Comparison of ENCODE assay signal across 12 cellular contexts in genomic region chr3:117045143-117045542, GRCh38.
A peak's percentile ranks its signal among the peaks of the same experiment; 100 is the strongest.
DNase-seq lines count a peak whose midpoint lies in the region; TF ChIP-seq lines count a peak whose summit lies in the region.
"Had no signal": no experiment of that assay in that cellular context is flagged by ENCODE, and none has a peak within 500 bp of the region (broad histone marks: within the 10 kb centered on the region; RNA-seq: fewer than 3 reads in every experiment).

No MANE protein-coding gene starts in this region.

- no peak overlapping the region for H4K8ac ChIP-seq in mesenchymal stem cell (ENCODE audit: low read length)

- H3K4me1 Mint-ChIP-seq in dendritic cell treated with granulocyte-macrophage colony-stimulating factor and Interleukin-4, amounts not matched to agents 40 ng/mL and 50 ng/mL, for 4 days (ENCODE audit: low read depth), result peaks cover 10% of the 10 kb centered on the region
- H3K4me1 Mint-ChIP-seq in neural progenitor cell, result peaks cover 15% of the 10 kb centered on the region
- H3K4me1 Mint-ChIP-seq: activated naive CD8-positive, alpha-beta T cell treated with anti-CD3 and anti-CD28 coated beads, Interleukin-2, amount 50 U/mL, for 24 hours had no signal

- no peak overlapping the region for H2BK5ac ChIP-seq in mesenchymal stem cell (ENCODE audit: low read depth, low read length, poor library complexity, severe bottlenecking)

- no peak overlapping the region for H3K4me3 Mint-ChIP-seq in dendritic cell treated with granulocyte-macrophage colony-stimulating factor and Interleukin-4, amounts not matched to agents 40 ng/mL and 50 ng/mL, for 4 days
- H3K4me3 Mint-ChIP-seq in neural progenitor cell, result no peak overlapping the region
- H3K4me3 Mint-ChIP-seq: activated naive CD8-positive, alpha-beta T cell treated with anti-CD3 and anti-CD28 coated beads, Interleukin-2, amount 50 U/mL, for 24 hours had no signal

- H4K20me1 ChIP-seq in neural progenitor cell (ENCODE audit: low read depth) (no peaks in the 10 kb centered on the region), smooth muscle cell (ENCODE audit: low read depth) (no peaks in the 10 kb centered on the region)

- no peaks in the 10 kb centered on the region for H3K27me3 ChIP-seq in neural progenitor cell
- H3K27me3 ChIP-seq in smooth muscle cell (ENCODE audit: low read depth), result no peaks in the 10 kb centered on the region
- no peaks in the 10 kb centered on the region for H3K27me3 ChIP-seq in mesenchymal stem cell (ENCODE audit: control insufficient read depth in 1 of 2, insufficient read depth in 1 of 2, low read length in 2 of 2)

- H2BK120ac ChIP-seq in mesenchymal stem cell (ENCODE audit: low read depth, low read length), result no peak overlapping the region

- peak overlapping the region in 1 of 2 experiments; percentile 35 for H3K14ac ChIP-seq in mesenchymal stem cell (ENCODE audit: low read length in 2 of 2)

- peak overlapping the region; percentile 33 for H3K27ac Mint-ChIP-seq in dendritic cell treated with granulocyte-macrophage colony-stimulating factor and Interleukin-4, amounts not matched to agents 40 ng/mL and 50 ng/mL, for 4 days
- H3K27ac Mint-ChIP-seq in neural progenitor cell, result no peak overlapping the region
- H3K27ac Mint-ChIP-seq: activated naive CD8-positive, alpha-beta T cell treated with anti-CD3 and anti-CD28 coated beads, Interleukin-2, amount 50 U/mL, for 24 hours had no signal

- H3K4me3 ChIP-seq in neural progenitor cell (no peak overlapping the region), smooth muscle cell (no peak overlapping the region), mesenchymal stem cell (ENCODE audit: insufficient read depth in 1 of 2, low read depth in 1 of 2, low read length in 2 of 2) (no peak overlapping the region)

- DNase-seq in DMS153 treated with DMSO at 0.1 percent for 48 hours (lab: John Stamatoyannopoulos, UW; ENCODE audit: unreplicated experiment) (peak; percentile 38), NCI-H146 (lab: John Stamatoyannopoulos, UW) (peak; percentile 80), neural progenitor cell (ENCODE audit: low spot score) (peak; percentile 66), smooth muscle cell (lab: John Stamatoyannopoulos, UW; ENCODE audit: unreplicated experiment) (no peak), DMS 273 (lab: John Stamatoyannopoulos, UW; ENCODE audit: unreplicated experiment) (no peak), mesenchymal stem cell (no peak)
- no peak for DNase-seq in activated CD8-positive, alpha-beta memory T cell treated with anti-CD3 and anti-CD28 coated beads for 24 hours
- DNase-seq: activated naive CD8-positive, alpha-beta T cell treated with anti-CD3 and anti-CD28 coated beads, Interleukin-2, amount 50 U/mL, for 24 hours; COR-L47; stimulated activated CD4-positive, alpha-beta T cell treated with anti-CD3 and anti-CD28 coated beads, Interleukin-2, amount 100 ng/mL, for 48 hours; SW 1271 had no signal

- H3K36me3 ChIP-seq in neural progenitor cell, result no peaks in the 10 kb centered on the region
- no peaks in the 10 kb centered on the region for H3K36me3 ChIP-seq in smooth muscle cell (ENCODE audit: low read depth)
- no peaks in the 10 kb centered on the region for H3K36me3 ChIP-seq in mesenchymal stem cell (ENCODE audit: control insufficient read depth in 1 of 2, insufficient read depth in 2 of 2, low read depth in 1 of 2, low read length in 2 of 2)

- peaks cover 9% of the 10 kb centered on the region for H3K4me1 ChIP-seq in neural progenitor cell
- peaks cover 8% of the 10 kb centered on the region for H3K4me1 ChIP-seq in smooth muscle cell (ENCODE audit: low read depth)
- H3K4me1 ChIP-seq in mesenchymal stem cell (ENCODE audit: control insufficient read depth, insufficient read depth, low read depth, low read length), result peaks cover 2% of the 10 kb centered on the region

- no peaks in the 10 kb centered on the region for H3K79me1 ChIP-seq in mesenchymal stem cell (replicated peaks; ENCODE audit: low read length, poor library complexity, severe bottlenecking)

- no peak overlapping the region for H3K27ac ChIP-seq in neural progenitor cell
- no peak overlapping the region for H3K27ac ChIP-seq in smooth muscle cell (ENCODE audit: low read depth)
- no peak overlapping the region for H3K27ac ChIP-seq in mesenchymal stem cell (ENCODE audit: low read length, poor library complexity, severe bottlenecking)

- no peaks in the 10 kb centered on the region for H3K79me2 ChIP-seq in neural progenitor cell (ENCODE audit: low read depth)
- H3K79me2 ChIP-seq in smooth muscle cell (ENCODE audit: low read depth), result no peaks in the 10 kb centered on the region

- TF ChIP-seq CTCF in neural progenitor cell (IDR thresholded peaks at IDR 0.05) (peak; percentile 32), smooth muscle cell (IDR thresholded peaks at IDR 0.05; ENCODE audit: borderline replicate concordance, insufficient read depth, poor library complexity, severe bottlenecking) (no peak)

- H3K36me3 Mint-ChIP-seq in dendritic cell treated with granulocyte-macrophage colony-stimulating factor and Interleukin-4, amounts not matched to agents 40 ng/mL and 50 ng/mL, for 4 days (ENCODE audit: low read depth), result no peaks in the 10 kb centered on the region
- H3K36me3 Mint-ChIP-seq in neural progenitor cell, result no peaks in the 10 kb centered on the region

- H3F3A ChIP-seq in neural progenitor cell (ENCODE audit: low read depth) (peaks cover 8% of the 10 kb centered on the region), smooth muscle cell (ENCODE audit: low read depth) (no peaks in the 10 kb centered on the region)

- no peaks in the 10 kb centered on the region for H3K9me3 Mint-ChIP-seq in dendritic cell treated with granulocyte-macrophage colony-stimulating factor and Interleukin-4, amounts not matched to agents 40 ng/mL and 50 ng/mL, for 4 days
- H3K9me3 Mint-ChIP-seq in neural progenitor cell, result peaks cover 7% of the 10 kb centered on the region

- no peaks in the 10 kb centered on the region for H3K27me3 Mint-ChIP-seq in dendritic cell treated with granulocyte-macrophage colony-stimulating factor and Interleukin-4, amounts not matched to agents 40 ng/mL and 50 ng/mL, for 4 days
- H3K27me3 Mint-ChIP-seq in neural progenitor cell (ENCODE audit: insufficient read depth, low read depth), result no peaks in the 10 kb centered on the region
- H3K27me3 Mint-ChIP-seq: activated naive CD8-positive, alpha-beta T cell treated with anti-CD3 and anti-CD28 coated beads, Interleukin-2, amount 50 U/mL, for 24 hours had no signal

- H3K18ac ChIP-seq in mesenchymal stem cell (ENCODE audit: low read depth in 1 of 2, low read length in 2 of 2), result no peak overlapping the region

- H3K9me3 ChIP-seq in neural progenitor cell (ENCODE audit: low read depth), result no peaks in the 10 kb centered on the region
- no peaks in the 10 kb centered on the region for H3K9me3 ChIP-seq in smooth muscle cell (replicated peaks; ENCODE audit: low read depth)
- no peaks in the 10 kb centered on the region for H3K9me3 ChIP-seq in mesenchymal stem cell (ENCODE audit: control insufficient read depth, low read length)

- H3K4me2 ChIP-seq in neural progenitor cell (no peak overlapping the region), smooth muscle cell (no peak overlapping the region), mesenchymal stem cell (ENCODE audit: low read length, poor library complexity, severe bottlenecking) (no peak overlapping the region)

- no peak overlapping the region for H2BK12ac ChIP-seq in mesenchymal stem cell (ENCODE audit: low read length in 2 of 2)

- WGBS in smooth muscle cell (ENCODE audit: low lambda C conversion rate), result 0% methylated on average over 1 of the region's 1 CpG
- WGBS in mesenchymal stem cell, result 0% methylated on average over 1 of the region's 1 CpG

- intact Hi-C loops in dendritic cell treated with granulocyte-macrophage colony-stimulating factor and Interleukin-4, amounts not matched to agents 40 ng/mL and 50 ng/mL, for 4 days (cut with micrococcal nuclease), result no loop called here

- no peak overlapping the region for H4K91ac ChIP-seq in mesenchymal stem cell (ENCODE audit: low read length)

- H3K9ac ChIP-seq in neural progenitor cell (no peak overlapping the region), smooth muscle cell (ENCODE audit: low read depth) (no peak overlapping the region), mesenchymal stem cell (ENCODE audit: low read length) (no peak overlapping the region)

- H2BK15ac ChIP-seq in mesenchymal stem cell (ENCODE audit: low read depth, poor library complexity, severe bottlenecking), result no peak overlapping the region

- no peak overlapping the region for H3K4ac ChIP-seq in mesenchymal stem cell (ENCODE audit: low read depth in 1 of 2, low read length in 2 of 2)

- H3K23ac ChIP-seq in mesenchymal stem cell (ENCODE audit: low read length in 2 of 2), result no peak overlapping the region

- H2AFZ ChIP-seq in neural progenitor cell (replicated peaks), result no peak overlapping the region
- no peak overlapping the region for H2AFZ ChIP-seq in smooth muscle cell (ENCODE audit: low read depth)
- H2AFZ ChIP-seq in mesenchymal stem cell (ENCODE audit: low read depth, low read length), result no peak overlapping the region

- H2AK5ac ChIP-seq in mesenchymal stem cell (ENCODE audit: low read length, severe bottlenecking), result no peak overlapping the region

Comparison
In these comparisons a context has a peak if more than half of its experiments do, and no peak if none do; other contexts are left out.
1. DNase-seq: peak in DMS153 treated with DMSO at 0.1 percent for 48 hours (single experiment), NCI-H146 (single experiment) and neural progenitor cell (single experiment); none in smooth muscle cell (single experiment), activated CD8-positive, alpha-beta memory T cell treated with anti-CD3 and anti-CD28 coated beads for 24 hours (single experiment), DMS 273 (single experiment) and mesenchymal stem cell (single experiment).